Comparison of ENCODE assay signal across 1 cellular context in genomic region chr17:61248399-61248798, GRCh38.
TF ChIP-seq lines count a peak whose summit lies in the region.

No MANE protein-coding gene starts in this region.

TF ChIP-seq in HepG2, 621 proteins besides CTCF, POLR2A, EP300 and RAD21 (continued from another document):
- TF ChIP-seq KIAA2018 (CRISPR knock-in tag; IDR thresholded peaks at IDR 0.05; ENCODE audit: borderline replicate concordance) (no peak), ZNF792 (CRISPR knock-in tag; IDR thresholded peaks at IDR 0.05) (no peak), SMAD3 (CRISPR knock-in tag; IDR thresholded peaks at IDR 0.05) (no peak), ZZZ3 (CRISPR knock-in tag; IDR thresholded peaks at IDR 0.05; ENCODE audit: borderline replicate concordance) (no peak), GABPA (IDR thresholded peaks at IDR 0.05; ENCODE audit: low read depth, low read length) (no peak), GABPA (CRISPR knock-in tag; IDR thresholded peaks at IDR 0.05; ENCODE audit: low read depth) (peak; percentile 18; the same call in 1 of the 2 replicates), GPN1 (CRISPR knock-in tag; IDR thresholded peaks at IDR 0.05; ENCODE audit: borderline replicate concordance) (no peak), ZNF138 (CRISPR knock-in tag; IDR thresholded peaks at IDR 0.05; ENCODE audit: low read depth) (no peak), ZMYM4 (CRISPR knock-in tag; IDR thresholded peaks at IDR 0.05) (no peak)
